ENCODE assay signal across 10 cellular contexts in the genomic region with DNA sequence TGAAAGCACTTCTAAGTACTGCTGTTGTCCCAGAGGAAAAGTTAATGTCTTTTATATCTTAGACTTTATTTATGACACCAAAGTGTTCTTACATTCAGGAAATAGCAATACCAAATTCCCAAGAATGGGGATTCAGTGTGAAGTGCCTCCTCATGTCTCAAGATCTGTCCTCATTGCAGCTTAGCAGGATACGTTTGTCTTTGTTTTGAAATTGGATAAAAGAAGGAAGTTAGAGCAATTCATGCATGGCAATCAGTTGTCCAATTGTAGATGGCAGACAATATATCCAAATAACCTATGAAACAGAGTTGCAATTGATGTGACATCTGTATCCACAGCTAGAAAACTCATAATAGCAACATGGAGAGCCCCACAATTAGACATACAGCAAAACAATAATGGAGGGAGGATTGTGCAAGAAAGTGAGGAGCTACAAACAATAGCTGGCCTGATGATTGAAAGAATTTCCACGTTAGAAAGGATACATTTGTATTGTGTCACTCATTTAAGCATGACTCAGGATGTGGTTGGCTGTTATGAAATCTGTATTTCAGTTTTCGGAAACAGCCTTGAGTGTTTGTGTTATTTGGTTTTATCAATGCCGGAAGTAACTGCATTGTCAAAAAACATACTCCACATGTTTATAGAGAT.
DNase-seq lines count a peak whose midpoint lies in the region; ATAC-seq and TF ChIP-seq lines count a peak whose summit lies in the region.
"Had no signal": no experiment of that assay in that cellular context is flagged by ENCODE, and none has a peak within 500 bp of the region (broad histone marks: within the 10 kb centered on the region; RNA-seq: fewer than 3 reads in every experiment).

No MANE protein-coding gene starts in this region.

- H3K27ac ChIP-seq in A673 (ENCODE audit: low read depth, low read length, poor library complexity, severe bottlenecking) (no peak overlapping the region), SK-N-SH (ENCODE audit: low read depth in 2 of 2, low read length in 1 of 2) (no peak overlapping the region)

- H3K9me3 ChIP-seq in A673 (ENCODE audit: low read depth, low read length, poor library complexity, severe bottlenecking) (no peaks in the 10 kb centered on the region), MG63 (no peaks in the 10 kb centered on the region), SK-N-SH (no peaks in the 10 kb centered on the region)

- H4K20me1 ChIP-seq in SK-N-SH (ENCODE audit: insufficient read depth): no peaks in the 10 kb centered on the region

- peak; percentile 48 for DNase-seq in A673 (ENCODE audit: low spot score)
- peak; percentile 85 for DNase-seq in NCI-H226
- peak; percentile 69 for DNase-seq in fibroblast of gingiva (ENCODE audit: low read depth)
- DNase-seq in MG63: no peak
- no peak for DNase-seq in NCI-H2171 (lab: John Stamatoyannopoulos, UW)
- no peak for DNase-seq in SK-N-SH
- no peak for DNase-seq in NCI-H1436 treated with DMSO at 0.1 percent for 48 hours (lab: John Stamatoyannopoulos, UW)
- DNase-seq: activated naive CD4-positive, alpha-beta T cell; naive B cell had no signal

- H3K4me3 ChIP-seq in A673 (ENCODE audit: low read depth, low read length, poor library complexity, severe bottlenecking) (no peak overlapping the region), MG63 (no peak overlapping the region), SK-N-SH (ENCODE audit: low read depth in 2 of 2, low read length in 1 of 2) (no peak overlapping the region)

- H3K4me2 ChIP-seq in SK-N-SH: no peak overlapping the region

- no peaks in the 10 kb centered on the region for H3K79me2 ChIP-seq in SK-N-SH (ENCODE audit: insufficient read depth)

- peak; percentile 61 for ATAC-seq in GM19397 (IDR thresholded peaks at IDR 0.05; ENCODE audit: unreplicated experiment)

- POLR2A ChIA-PET in A673 (lab: Charles Lee; ENCODE audit: low non-redundant PET) (no interaction called here), SK-N-SH (lab: Yijun Ruan, JAX) (no interaction called here)

- H3K9ac ChIP-seq in SK-N-SH: no peak overlapping the region

- TF ChIP-seq EP300 in SK-N-SH (IDR thresholded peaks at IDR 0.05; ENCODE audit: borderline replicate concordance in 1 of 2, low read depth in 1 of 2, low read length in 1 of 2): no peak

- H3K4me1 ChIP-seq in A673 (ENCODE audit: insufficient read depth, low read length, poor library complexity, severe bottlenecking) (no peaks in the 10 kb centered on the region), SK-N-SH (ENCODE audit: control insufficient read depth in 1 of 2, insufficient read depth in 2 of 2, low read depth in 1 of 2, low read length in 1 of 2) (no peaks in the 10 kb centered on the region)

- CTCF ChIA-PET in A673 (lab: Charles Lee) (no interaction called here), SK-N-SH (lab: Yijun Ruan, JAX) (no interaction called here)

- no peak overlapping the region for H2AFZ ChIP-seq in SK-N-SH (ENCODE audit: low read depth)

- BruUV-seq in A673 (replicated peaks; lab: Mats Ljungman, UMichigan): no TSS peak

- H3K9me2 ChIP-seq in SK-N-SH: no peaks in the 10 kb centered on the region

- no peaks in the 10 kb centered on the region for H3F3A ChIP-seq in SK-N-SH (replicated peaks; ENCODE audit: insufficient read depth)

- H3K36me3 ChIP-seq in A673 (ENCODE audit: insufficient read depth, low read length, poor library complexity, severe bottlenecking) (no peaks in the 10 kb centered on the region), MG63 (no peaks in the 10 kb centered on the region), SK-N-SH (replicated peaks in 1 of 2; ENCODE audit: control insufficient read depth in 1 of 2, insufficient read depth in 2 of 2, low read length in 1 of 2) (no peaks in the 10 kb centered on the region)

- TF ChIP-seq CTCF in A673 (conservative IDR thresholded peaks at IDR 0.05; ENCODE audit: low read depth, low read length) (no peak), SK-N-SH (IDR thresholded peaks at IDR 0.05) (no peak)

- intact Hi-C loops in A673 (cut with micrococcal nuclease; ENCODE audit: unreplicated experiment): no loop called here

- WGBS in SK-N-SH (ENCODE audit: low lambda C conversion rate): 50% methylated on average over 4 of the region's 4 CpGs

- no peak for TF ChIP-seq RAD21 in SK-N-SH (IDR thresholded peaks at IDR 0.05; ENCODE audit: low read length)

- H3K27me3 ChIP-seq in A673 (replicated peaks; ENCODE audit: insufficient read depth, low read depth, low read length, poor library complexity): no peaks in the 10 kb centered on the region
- H3K27me3 ChIP-seq in MG63: no peaks in the 10 kb centered on the region
- no peaks in the 10 kb centered on the region for H3K27me3 ChIP-seq in SK-N-SH (ENCODE audit: insufficient read depth)

TF ChIP-seq in SK-N-SH, 30 proteins besides CTCF, POLR2A, EP300 and RAD21:
- TF ChIP-seq, protein P1, sequence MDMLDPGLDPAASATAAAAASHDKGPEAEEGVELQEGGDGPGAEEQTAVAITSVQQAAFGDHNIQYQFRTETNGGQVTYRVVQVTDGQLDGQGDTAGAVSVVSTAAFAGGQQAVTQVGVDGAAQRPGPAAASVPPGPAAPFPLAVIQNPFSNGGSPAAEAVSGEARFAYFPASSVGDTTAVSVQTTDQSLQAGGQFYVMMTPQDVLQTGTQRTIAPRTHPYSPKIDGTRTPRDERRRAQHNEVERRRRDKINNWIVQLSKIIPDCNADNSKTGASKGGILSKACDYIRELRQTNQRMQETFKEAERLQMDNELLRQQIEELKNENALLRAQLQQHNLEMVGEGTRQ (IDR thresholded peaks at IDR 0.05; ENCODE audit: borderline replicate concordance, low read depth, low read length): no peak
- TF ChIP-seq, protein P2, sequence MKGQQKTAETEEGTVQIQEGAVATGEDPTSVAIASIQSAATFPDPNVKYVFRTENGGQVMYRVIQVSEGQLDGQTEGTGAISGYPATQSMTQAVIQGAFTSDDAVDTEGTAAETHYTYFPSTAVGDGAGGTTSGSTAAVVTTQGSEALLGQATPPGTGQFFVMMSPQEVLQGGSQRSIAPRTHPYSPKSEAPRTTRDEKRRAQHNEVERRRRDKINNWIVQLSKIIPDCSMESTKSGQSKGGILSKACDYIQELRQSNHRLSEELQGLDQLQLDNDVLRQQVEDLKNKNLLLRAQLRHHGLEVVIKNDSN (IDR thresholded peaks at IDR 0.05; ENCODE audit: borderline replicate concordance, low read depth): no peak
- TF ChIP-seq SMC3 (IDR thresholded peaks at IDR 0.05; ENCODE audit: low read depth, low read length) (no peak), NRF1 (IDR thresholded peaks at IDR 0.05; ENCODE audit: low read depth, low read length) (no peak), FOSL2 (IDR thresholded peaks at IDR 0.05; ENCODE audit: borderline replicate concordance, low read depth) (no peak), MEF2A (IDR thresholded peaks at IDR 0.05; ENCODE audit: borderline replicate concordance, low read depth) (no peak), GATA2 (CRISPR knock-in tag; IDR thresholded peaks at IDR 0.05) (no peak), EZH2phosphoT487 (IDR thresholded peaks at IDR 0.05; ENCODE audit: borderline replicate concordance, low read depth) (no peak)
- TF ChIP-seq, protein P3, sequence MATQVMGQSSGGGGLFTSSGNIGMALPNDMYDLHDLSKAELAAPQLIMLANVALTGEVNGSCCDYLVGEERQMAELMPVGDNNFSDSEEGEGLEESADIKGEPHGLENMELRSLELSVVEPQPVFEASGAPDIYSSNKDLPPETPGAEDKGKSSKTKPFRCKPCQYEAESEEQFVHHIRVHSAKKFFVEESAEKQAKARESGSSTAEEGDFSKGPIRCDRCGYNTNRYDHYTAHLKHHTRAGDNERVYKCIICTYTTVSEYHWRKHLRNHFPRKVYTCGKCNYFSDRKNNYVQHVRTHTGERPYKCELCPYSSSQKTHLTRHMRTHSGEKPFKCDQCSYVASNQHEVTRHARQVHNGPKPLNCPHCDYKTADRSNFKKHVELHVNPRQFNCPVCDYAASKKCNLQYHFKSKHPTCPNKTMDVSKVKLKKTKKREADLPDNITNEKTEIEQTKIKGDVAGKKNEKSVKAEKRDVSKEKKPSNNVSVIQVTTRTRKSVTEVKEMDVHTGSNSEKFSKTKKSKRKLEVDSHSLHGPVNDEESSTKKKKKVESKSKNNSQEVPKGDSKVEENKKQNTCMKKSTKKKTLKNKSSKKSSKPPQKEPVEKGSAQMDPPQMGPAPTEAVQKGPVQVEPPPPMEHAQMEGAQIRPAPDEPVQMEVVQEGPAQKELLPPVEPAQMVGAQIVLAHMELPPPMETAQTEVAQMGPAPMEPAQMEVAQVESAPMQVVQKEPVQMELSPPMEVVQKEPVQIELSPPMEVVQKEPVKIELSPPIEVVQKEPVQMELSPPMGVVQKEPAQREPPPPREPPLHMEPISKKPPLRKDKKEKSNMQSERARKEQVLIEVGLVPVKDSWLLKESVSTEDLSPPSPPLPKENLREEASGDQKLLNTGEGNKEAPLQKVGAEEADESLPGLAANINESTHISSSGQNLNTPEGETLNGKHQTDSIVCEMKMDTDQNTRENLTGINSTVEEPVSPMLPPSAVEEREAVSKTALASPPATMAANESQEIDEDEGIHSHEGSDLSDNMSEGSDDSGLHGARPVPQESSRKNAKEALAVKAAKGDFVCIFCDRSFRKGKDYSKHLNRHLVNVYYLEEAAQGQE (IDR thresholded peaks at IDR 0.05; ENCODE audit: low read depth, low read length): no peak
TF ChIP-seq in SK-N-SH: peak in this region for 0.

Comparison
In these comparisons a context has a peak if more than half of its experiments do, and no peak if none do; other contexts are left out.
1. DNase-seq: peak in A673 (single experiment), NCI-H226 (single experiment) and fibroblast of gingiva (single experiment); none in MG63 (single experiment), NCI-H2171 (single experiment), SK-N-SH (single experiment) and NCI-H1436 treated with DMSO at 0.1 percent for 48 hours (single experiment).